9 cellular contexts compared by ENCODE assay signal in the genomic region with DNA sequence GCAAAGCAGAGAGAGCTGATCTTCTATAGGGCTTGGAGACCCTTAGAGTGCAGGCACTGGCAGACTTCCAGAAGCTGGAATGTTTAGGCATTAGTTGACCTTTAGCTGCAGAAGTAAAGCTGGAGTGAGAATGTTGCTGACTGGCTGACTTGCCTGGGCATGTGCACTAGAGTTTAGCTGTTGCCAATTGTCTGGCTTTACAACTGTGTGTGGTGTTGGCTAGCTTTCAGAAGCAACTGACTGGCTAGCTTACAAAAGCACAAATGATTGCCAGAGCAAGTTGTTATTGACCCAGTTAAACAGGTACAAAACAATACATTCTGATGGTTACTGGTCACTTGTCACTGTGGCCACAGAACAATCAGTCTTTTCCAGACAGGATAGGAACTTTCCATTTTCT. TPM values are rescaled to one million over a fixed set of nuclear protein-coding genes. Genes with fewer than 3 reads are reported as not detected.
A peak's percentile ranks its signal among the peaks of the same experiment; 100 is the strongest.
DNase-seq lines count a peak whose midpoint lies in the region; ATAC-seq and TF ChIP-seq lines count a peak whose summit lies in the region.
"Had no signal": no experiment of that assay in that cellular context is flagged by ENCODE, and none has a peak within 500 bp of the region (broad histone marks: within the 10 kb centered on the region; RNA-seq: fewer than 3 reads in every experiment).

No MANE protein-coding gene starts in this region.

- peaks cover 5% of the 10 kb centered on the region for H3K27me3 Mint-ChIP-seq in activated naive CD4-positive, alpha-beta T cell treated with anti-CD3 and anti-CD28 coated beads for 36 hours (ENCODE audit: low read depth)

- peak overlapping the region; percentile 12 for H3K4me3 ChIP-seq in adipocyte (ENCODE audit: low read length)
- no peak overlapping the region for H3K4me3 ChIP-seq in prostate gland
- H3K4me3 ChIP-seq: upper lobe of left lung had no signal

- no peak for TF ChIP-seq CTCF in prostate gland (IDR thresholded peaks at IDR 0.05)

- peak; percentile 72 for DNase-seq in DMS79 treated with DMSO at 0.1 percent for 48 hours (lab: John Stamatoyannopoulos, UW)
- peak; percentile 47 for DNase-seq in adipocyte (ENCODE audit: low read depth)
- DNase-seq in head of caudate nucleus = peak in 41 of 42 donors; percentile 21 to 87 (median 61)
- DNase-seq in prostate gland (ENCODE audit: low spot score) = peak; percentile 93
- no peak for DNase-seq in activated naive CD4-positive, alpha-beta T cell treated with anti-CD3 and anti-CD28 coated beads for 36 hours
- no peak for DNase-seq in activated CD4-positive, alpha-beta T cell treated with anti-CD3 and anti-CD28 coated beads, Interleukin-2, amount 50 U/mL, for 4 hours
- DNase-seq: upper lobe of left lung had no signal

- intact Hi-C loops in head of caudate nucleus (cut with DNase I) (no loop called here), prostate gland (cut with DNase I) (no loop called here)
- intact Hi-C loops in activated naive CD4-positive, alpha-beta T cell treated with anti-CD3 and anti-CD28 coated beads for 36 hours (cut with micrococcal nuclease) = no loop called here

- no peak for TF ChIP-seq POLR2A in prostate gland (IDR thresholded peaks at IDR 0.05)

- no peaks in the 10 kb centered on the region for H3K4me1 Mint-ChIP-seq in activated naive CD4-positive, alpha-beta T cell treated with anti-CD3 and anti-CD28 coated beads for 36 hours (ENCODE audit: low read depth)

- H3K27me3 ChIP-seq in adipocyte (replicated peaks; ENCODE audit: control insufficient read depth, insufficient read depth, low read length) = no peaks in the 10 kb centered on the region
- H3K27me3 ChIP-seq in prostate gland (replicated peaks; ENCODE audit: insufficient read depth) = no peaks in the 10 kb centered on the region
- H3K27me3 ChIP-seq: upper lobe of left lung had no signal

- H3K36me3 ChIP-seq in adipocyte (ENCODE audit: control insufficient read depth, insufficient read depth, low read length, severe bottlenecking) (no peaks in the 10 kb centered on the region), prostate gland (no peaks in the 10 kb centered on the region)
- H3K36me3 ChIP-seq: upper lobe of left lung had no signal

- no peak for ATAC-seq in HG02763 (IDR thresholded peaks at IDR 0.05; ENCODE audit: unreplicated experiment)
- no peak for ATAC-seq in HG02981 (IDR thresholded peaks at IDR 0.05; ENCODE audit: unreplicated experiment)

- H3K27ac ChIP-seq in prostate gland = peak overlapping the region; percentile 79 to 90

- CTCF ChIA-PET in activated naive CD4-positive, alpha-beta T cell treated with anti-CD3 and anti-CD28 coated beads for 36 hours (lab: Charles Lee) = no interaction called here

- no peaks in the 10 kb centered on the region for H3K9me3 ChIP-seq in adipocyte (ENCODE audit: control insufficient read depth, low read length)
- no peaks in the 10 kb centered on the region for H3K9me3 ChIP-seq in prostate gland
- H3K9me3 ChIP-seq: upper lobe of left lung had no signal

- H3K36me3 Mint-ChIP-seq in activated naive CD4-positive, alpha-beta T cell treated with anti-CD3 and anti-CD28 coated beads for 36 hours (ENCODE audit: low read depth) = peaks cover 1% of the 10 kb centered on the region

- peak overlapping the region; percentile 57 for H3K9ac ChIP-seq in adipocyte (ENCODE audit: low read length)

- no peaks in the 10 kb centered on the region for H3K9me3 Mint-ChIP-seq in activated naive CD4-positive, alpha-beta T cell treated with anti-CD3 and anti-CD28 coated beads for 36 hours

- no peak overlapping the region for H3K27ac Mint-ChIP-seq in activated naive CD4-positive, alpha-beta T cell treated with anti-CD3 and anti-CD28 coated beads for 36 hours

- H3K4me3 Mint-ChIP-seq in activated naive CD4-positive, alpha-beta T cell treated with anti-CD3 and anti-CD28 coated beads for 36 hours = no peak overlapping the region

- peaks cover 19% of the 10 kb centered on the region for H3K4me1 ChIP-seq in adipocyte (ENCODE audit: control insufficient read depth, insufficient read depth, low read length)
- H3K4me1 ChIP-seq in prostate gland (replicated peaks) = peaks cover 16% of the 10 kb centered on the region

RNA-seq across cellular contexts. Expression of a gene that starts 25.1 kb away (rescaled TPM):
- 10 to 100 TPM; 56.7 to 66.7 TPM for total RNA-seq in prostate gland
- total RNA-seq in activated naive CD4-positive, alpha-beta T cell treated with anti-CD3 and anti-CD28 coated beads for 36 hours = not detected

Comparison
In these comparisons a context has a peak if more than half of its experiments do, and no peak if none do; other contexts are left out.
1. DNase-seq: peak in DMS79 treated with DMSO at 0.1 percent for 48 hours (single experiment), adipocyte (single experiment), head of caudate nucleus (41 of 42) and prostate gland (single experiment); none in activated naive CD4-positive, alpha-beta T cell treated with anti-CD3 and anti-CD28 coated beads for 36 hours (single experiment) and activated CD4-positive, alpha-beta T cell treated with anti-CD3 and anti-CD28 coated beads, Interleukin-2, amount 50 U/mL, for 4 hours (0 of 2).
2. RNA of a gene that starts 25.1 kb away (total RNA-seq): 56.7 to 66.7 TPM in prostate gland; not detected in activated naive CD4-positive, alpha-beta T cell treated with anti-CD3 and anti-CD28 coated beads for 36 hours; every median in the first group is over 10 times any median in the second.